31 cellular contexts compared by ENCODE assay signal in genomic region chr6:168627798-168628551, GRCh38.
"Had no signal": no experiment of that assay in that cellular context is flagged by ENCODE, and none has a peak within 500 bp of the region (broad histone marks: within the 10 kb centered on the region; RNA-seq: fewer than 3 reads in every experiment).

No MANE protein-coding gene starts in this region.

- H3K27ac ChIP-seq: ascending aorta, cardiac muscle cell, PC-9, RWPE1 had no signal

- ATAC-seq: activated CD8-positive, alpha-beta T cell treated with anti-CD3 and anti-CD28 coated beads for 36 hours; Right ventricle myocardium inferior; SK-N-SH treated with all-trans-retinoic acid at 6 μM for 48 hours had no signal

- H3K36me3 ChIP-seq: cardiac muscle cell, MG63 had no signal

- H3K27me3 ChIP-seq: ascending aorta, cardiac muscle cell, MG63 had no signal

- H3K4me1 ChIP-seq: ascending aorta had no signal

- H3K9me3 ChIP-seq: ascending aorta, MG63 had no signal

- DNase-seq: activated CD4-positive, alpha-beta T cell treated with anti-CD3 and anti-CD28 coated beads, Interleukin-2, amount 10 ng/mL, durations not matched to agents 24 days and 14 days; activated CD4-positive, alpha-beta T cell treated with anti-CD3 and anti-CD28 coated beads, Interleukin-2, amount 50 U/mL, for 4 hours; activated CD8-positive, alpha-beta T cell treated with anti-CD3 and anti-CD28 coated beads for 36 hours; activated gamma-delta T cell; activated naive CD4-positive, alpha-beta T cell treated with Interleukin-2 at 50 U/mL for 16 hours; activated naive CD8-positive, alpha-beta T cell treated with anti-CD3 and anti-CD28 coated beads, Interleukin-2, amount 10 ng/mL, durations not matched to agents 7 days and 5 days; activated T-cell treated with anti-CD3 and anti-CD28 coated beads, Interleukin-2, amount 50 U/mL, for 1 hour; amygdala; Kasumi-1; KG1; MG63; NCI-H1092; NCI-H1436 treated with DMSO at 0.1 percent for 48 hours; NCI-H1694 treated with DMSO at 0.1 percent for 48 hours; NCI-H2029; NCI-H345; NCI-H510A; NCI-H526; NCI-H748 treated with DMSO at 0.1 percent for 48 hours; NK-92 treated with Interleukin-12 subunit alpha and Interleukin-12 subunit beta, amount 100 ng/mL, for 24 hours; PC-9; SIG-M5; SW 1271; T-helper 1 cell; T-helper 2 cell; T-helper 9 cell had no signal

- H3K4me3 ChIP-seq: ascending aorta, cardiac muscle cell, MG63, PC-9 had no signal
